Comparison of ENCODE assay signal across 11 cellular contexts in genomic region chr14:22821193-22822016, GRCh38. TPM values are rescaled to one million over a fixed set of nuclear protein-coding genes. Genes with fewer than 3 reads are reported as not detected.
DNase-seq lines count a peak whose midpoint lies in the region; ATAC-seq and TF ChIP-seq lines count a peak whose summit lies in the region.
"Had no signal": no experiment of that assay in that cellular context is flagged by ENCODE, and none has a peak within 500 bp of the region (broad histone marks: within the 10 kb centered on the region; RNA-seq: fewer than 3 reads in every experiment).

No MANE protein-coding gene starts in this region.

- TF ChIP-seq CTCF in Peyer's patch (IDR thresholded peaks at IDR 0.05) = no peak

- peaks cover 0 to 78% (median 4%) of the 10 kb centered on the region in 4 donors for H3K4me1 ChIP-seq in Peyer's patch
- peaks cover 20% of the 10 kb centered on the region for H3K4me1 ChIP-seq in iPS-15b (ENCODE audit: control insufficient read depth, insufficient read depth, low read length)

- H3K4me1 Mint-ChIP-seq in activated naive CD4-positive, alpha-beta T cell treated with anti-CD3 and anti-CD28 coated beads, Interleukin-2, amount 10 ng/mL, durations not matched to agents 7 days and 5 days = peaks cover 37% of the 10 kb centered on the region
- H3K4me1 Mint-ChIP-seq in stimulated activated effector memory CD8-positive, alpha-beta T cell treated with anti-CD3 and anti-CD28 coated beads, Interleukin-12 subunit alpha, Interleukin-12 subunit beta, amount 100 ng/mL, for 72 hours = peaks cover 21% of the 10 kb centered on the region

- no peaks in the 10 kb centered on the region for H3K9me3 Mint-ChIP-seq in activated naive CD4-positive, alpha-beta T cell treated with anti-CD3 and anti-CD28 coated beads, Interleukin-2, amount 10 ng/mL, durations not matched to agents 7 days and 5 days
- H3K9me3 Mint-ChIP-seq in stimulated activated effector memory CD8-positive, alpha-beta T cell treated with anti-CD3 and anti-CD28 coated beads, Interleukin-12 subunit alpha, Interleukin-12 subunit beta, amount 100 ng/mL, for 72 hours = no peaks in the 10 kb centered on the region

- peak overlapping the region; percentile 72 to 97 (median 87) for H3K27ac ChIP-seq in Peyer's patch

- peak; percentile 9 to 65 for TF ChIP-seq POLR2A in Peyer's patch (IDR thresholded peaks at IDR 0.05)

- H3K4me3 Mint-ChIP-seq in activated naive CD4-positive, alpha-beta T cell treated with anti-CD3 and anti-CD28 coated beads, Interleukin-2, amount 10 ng/mL, durations not matched to agents 7 days and 5 days = peak overlapping the region; percentile 26
- H3K4me3 Mint-ChIP-seq in stimulated activated effector memory CD8-positive, alpha-beta T cell treated with anti-CD3 and anti-CD28 coated beads, Interleukin-12 subunit alpha, Interleukin-12 subunit beta, amount 100 ng/mL, for 72 hours = peak overlapping the region; percentile 22

- H3K27me3 ChIP-seq in Peyer's patch (no peaks in the 10 kb centered on the region), iPS-15b (ENCODE audit: control insufficient read depth, insufficient read depth, low read length) (peaks cover 2% of the 10 kb centered on the region)
- H3K27me3 ChIP-seq: gastroesophageal sphincter had no signal

- H3K27me3 Mint-ChIP-seq in activated naive CD4-positive, alpha-beta T cell treated with anti-CD3 and anti-CD28 coated beads, Interleukin-2, amount 10 ng/mL, durations not matched to agents 7 days and 5 days = peaks cover 58% of the 10 kb centered on the region

- H3K36me3 ChIP-seq in Peyer's patch = no peaks in the 10 kb centered on the region
- H3K36me3 ChIP-seq in iPS-15b (ENCODE audit: control insufficient read depth, insufficient read depth, low read length) = no peaks in the 10 kb centered on the region
- H3K36me3 ChIP-seq: gastroesophageal sphincter had no signal

- DNase-seq in activated naive CD4-positive, alpha-beta T cell treated with anti-CD3 and anti-CD28 coated beads, Interleukin-2, amount 10 ng/mL, durations not matched to agents 7 days and 5 days = no peak
- DNase-seq in activated naive CD4-positive, alpha-beta T cell (lab: John Stamatoyannopoulos, UW) = no peak
- peak in 2 of 3 donors; percentile 73 to 80 for DNase-seq in Peyer's patch
- DNase-seq in stimulated activated effector memory CD8-positive, alpha-beta T cell treated with anti-CD3 and anti-CD28 coated beads, Interleukin-12 subunit alpha, Interleukin-12 subunit beta, amount 100 ng/mL, for 72 hours (ENCODE audit: low spot score in 2 of 2) = no peak
- no peak for DNase-seq in stimulated activated CD4-positive, alpha-beta T cell treated with anti-CD3 and anti-CD28 coated beads, Interleukin-1b, Interleukin-23, amount 100 ng/mL, for 48 hours
- DNase-seq in SIG-M5 treated with dmso at 0.1 percent for 504 hours (lab: John Stamatoyannopoulos, UW; ENCODE audit: unreplicated experiment) = no peak
- DNase-seq in activated CD4-positive, alpha-beta T cell treated with anti-CD3 and anti-CD28 coated beads, Interleukin-2, amount 50 U/mL, for 4 hours = no peak
- DNase-seq: activated CD4-positive, alpha-beta T cell treated with anti-CD3 and anti-CD28 coated beads for 36 hours; occipital lobe had no signal

- H3K27ac Mint-ChIP-seq in activated naive CD4-positive, alpha-beta T cell treated with anti-CD3 and anti-CD28 coated beads, Interleukin-2, amount 10 ng/mL, durations not matched to agents 7 days and 5 days = no peak overlapping the region
- no peak overlapping the region for H3K27ac Mint-ChIP-seq in stimulated activated effector memory CD8-positive, alpha-beta T cell treated with anti-CD3 and anti-CD28 coated beads, Interleukin-12 subunit alpha, Interleukin-12 subunit beta, amount 100 ng/mL, for 72 hours
- H3K27ac Mint-ChIP-seq: activated CD4-positive, alpha-beta T cell treated with anti-CD3 and anti-CD28 coated beads for 36 hours had no signal

- H3K4me3 ChIP-seq in Peyer's patch = peak overlapping the region in 2 of 4 donors; percentile 1 to 57
- H3K4me3 ChIP-seq in iPS-15b (ENCODE audit: low read depth, low read length) = peak overlapping the region; percentile 88

- H3K9me3 ChIP-seq in Peyer's patch = no peaks in the 10 kb centered on the region
- no peaks in the 10 kb centered on the region for H3K9me3 ChIP-seq in iPS-15b (ENCODE audit: control insufficient read depth, insufficient read depth, low read length)
- H3K9me3 ChIP-seq: gastroesophageal sphincter had no signal

- no peak for ATAC-seq in stimulated activated effector memory CD8-positive, alpha-beta T cell treated with anti-CD3 and anti-CD28 coated beads, Interleukin-12 subunit alpha, Interleukin-12 subunit beta, amount 100 ng/mL, for 72 hours
- ATAC-seq: activated CD4-positive, alpha-beta T cell treated with anti-CD3 and anti-CD28 coated beads for 36 hours; gastroesophageal sphincter had no signal

- CTCF ChIA-PET in activated naive CD4-positive, alpha-beta T cell treated with anti-CD3 and anti-CD28 coated beads, Interleukin-2, amount 10 ng/mL, durations not matched to agents 7 days and 5 days (lab: Charles Lee) = interaction anchor here (0.5 to 10.2 kb wide), 11 partner anchors 12 to 250 kb away, joined by 3 to 224 read pairs (median 7); partner anchors contain the start of genes AJUBA and REM2

- H3K36me3 Mint-ChIP-seq in activated naive CD4-positive, alpha-beta T cell treated with anti-CD3 and anti-CD28 coated beads, Interleukin-2, amount 10 ng/mL, durations not matched to agents 7 days and 5 days = no peaks in the 10 kb centered on the region
- no peaks in the 10 kb centered on the region for H3K36me3 Mint-ChIP-seq in stimulated activated effector memory CD8-positive, alpha-beta T cell treated with anti-CD3 and anti-CD28 coated beads, Interleukin-12 subunit alpha, Interleukin-12 subunit beta, amount 100 ng/mL, for 72 hours

- no peak overlapping the region for H3K9ac ChIP-seq in iPS-15b (ENCODE audit: low read depth, low read length)

RNA-seq across cellular contexts. Expression of gene SLC7A7, which starts 6.2 kb away (rescaled TPM):
- 100 to 1,000 TPM in 3 of 4 donors, 10 to 100 TPM in 1; 30.5 to 787 (median 367) TPM for total RNA-seq in Peyer's patch

RNA-seq across cellular contexts. Expression of gene MRPL52, which starts 8.3 kb away (rescaled TPM):
- total RNA-seq in Peyer's patch = 100 to 1,000 TPM in 1 of 4 donors, 10 to 100 TPM in 3; 30.3 to 114 (median 52.9) TPM

RNA-seq across cellular contexts. Expression of gene MMP14, which starts 15.0 kb away (rescaled TPM):
- 100 to 1,000 TPM in 1 of 4 donors, 10 to 100 TPM in 3; 63.0 to 116 (median 82.9) TPM for total RNA-seq in Peyer's patch

RNA-seq across cellular contexts. Expression of gene LRP10, which starts 50.1 kb away (rescaled TPM):
- total RNA-seq in Peyer's patch = 100 to 1,000 TPM in 3 of 4 donors, 10 to 100 TPM in 1; 69.3 to 250 (median 221) TPM

RNA-seq across cellular contexts. Expression of gene OXA1L, which starts 54.9 kb away (rescaled TPM):
- total RNA-seq in Peyer's patch = 100 to 1,000 TPM in 2 of 4 donors, 10 to 100 TPM in 2; 73.6 to 115 (median 90.4) TPM

Comparison
In these comparisons a context has a peak if more than half of its experiments do, and no peak if none do; other contexts are left out.
1. DNase-seq: peak in Peyer's patch (2 of 3); none in activated naive CD4-positive, alpha-beta T cell treated with anti-CD3 and anti-CD28 coated beads, Interleukin-2, amount 10 ng/mL, durations not matched to agents 7 days and 5 days (single experiment), activated naive CD4-positive, alpha-beta T cell (0 of 4), stimulated activated effector memory CD8-positive, alpha-beta T cell treated with anti-CD3 and anti-CD28 coated beads, Interleukin-12 subunit alpha, Interleukin-12 subunit beta, amount 100 ng/mL, for 72 hours (0 of 2), stimulated activated CD4-positive, alpha-beta T cell treated with anti-CD3 and anti-CD28 coated beads, Interleukin-1b, Interleukin-23, amount 100 ng/mL, for 48 hours (single experiment), SIG-M5 treated with dmso at 0.1 percent for 504 hours (single experiment) and activated CD4-positive, alpha-beta T cell treated with anti-CD3 and anti-CD28 coated beads, Interleukin-2, amount 50 U/mL, for 4 hours (0 of 2).